Comparison of ENCODE assay signal across 19 cellular contexts in the genomic region with DNA sequence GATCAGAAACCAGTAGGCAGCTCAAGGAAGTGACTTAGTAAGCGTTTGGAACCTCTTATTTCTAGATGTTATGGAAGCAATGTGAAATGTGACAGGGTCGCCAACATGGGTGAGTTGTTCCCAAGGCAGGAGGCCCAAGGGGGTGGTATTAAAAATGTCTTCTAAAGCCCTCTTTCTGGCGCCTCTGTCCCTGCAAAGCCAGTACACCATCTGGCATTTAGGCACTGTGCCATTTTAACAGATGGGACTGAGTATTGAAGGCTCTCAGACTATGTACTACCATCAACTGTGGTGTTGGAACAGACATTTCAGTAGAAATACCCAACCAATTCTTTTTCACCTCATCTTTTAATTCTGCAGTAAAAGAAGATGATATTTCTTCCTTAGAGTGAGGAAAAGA.
DNase-seq lines count a peak whose midpoint lies in the region; ATAC-seq and TF ChIP-seq lines count a peak whose summit lies in the region.
"Had no signal": no experiment of that assay in that cellular context is flagged by ENCODE, and none has a peak within 500 bp of the region (broad histone marks: within the 10 kb centered on the region; RNA-seq: fewer than 3 reads in every experiment).

No MANE protein-coding gene starts in this region.

- H3K79me1 ChIP-seq in IMR-90 (ENCODE audit: low read depth in 1 of 2, low read length in 2 of 2): no peaks in the 10 kb centered on the region

- ATAC-seq in IMR-90 (ENCODE audit: low read depth) (peak; percentile 37; the same call in 1 of the 2 replicates), HG02571 (IDR thresholded peaks at IDR 0.05; ENCODE audit: unreplicated experiment) (no peak)
- ATAC-seq: right lobe of liver had no signal

- no peak overlapping the region for H2BK15ac ChIP-seq in IMR-90 (ENCODE audit: low read depth, low read length)

- no peak overlapping the region for H2BK5ac ChIP-seq in IMR-90 (ENCODE audit: low read depth, low read length, poor library complexity, severe bottlenecking)

- WGBS in IMR-90 (ENCODE audit: extremely low coverage in 2 of 2, insufficient read length in 1 of 2), 2 experiments: no CpG with 5 or more reads among the region's 3 CpGs

- TF ChIP-seq POLR2A in IMR-90 (IDR thresholded peaks at IDR 0.05; ENCODE audit: low read depth, low read length): no peak

- H4K5ac ChIP-seq in IMR-90 (ENCODE audit: low read depth, low read length): no peak overlapping the region

- TF ChIP-seq CTCF in AG10803 (conservative IDR thresholded peaks at IDR 0.05; ENCODE audit: low read length) (no peak), IMR-90 (conservative IDR thresholded peaks at IDR 0.05; ENCODE audit: low read depth, low read length) (no peak), foreskin fibroblast (IDR thresholded peaks at IDR 0.05; ENCODE audit: low read depth, low read length) (no peak), colonic mucosa (IDR thresholded peaks at IDR 0.05) (no peak)

- no peaks in the 10 kb centered on the region for H3K9me3 ChIP-seq in IMR-90 (ENCODE audit: control insufficient read depth, insufficient read depth, low read length)
- H3K9me3 ChIP-seq in colonic mucosa: no peaks in the 10 kb centered on the region
- H3K9me3 ChIP-seq: Peyer's patch, right lobe of liver, stomach had no signal

- H2AFZ ChIP-seq in IMR-90 (replicated peaks; ENCODE audit: low read length, poor library complexity): no peak overlapping the region

- no peak overlapping the region for H3K14ac ChIP-seq in IMR-90 (replicated peaks; ENCODE audit: low read depth, low read length)

- CTCF ChIA-PET in IMR-90 (lab: Yijun Ruan, JAX): no interaction called here

- H3K4me2 ChIP-seq in IMR-90 (ENCODE audit: low read depth, low read length): no peak overlapping the region

- dilution Hi-C loops in IMR-90 (cut with HindIII; ENCODE audit: low sequenced_read_pairs, unreplicated experiment): no loop called here

- H4K8ac ChIP-seq in IMR-90 (ENCODE audit: low read depth in 2 of 2, low read length in 2 of 2): no peak overlapping the region

- H3K27me3 ChIP-seq in IMR-90 (ENCODE audit: control insufficient read depth, insufficient read depth, low read length) (no peaks in the 10 kb centered on the region), colonic mucosa (no peaks in the 10 kb centered on the region)
- H3K27me3 ChIP-seq: Peyer's patch, right lobe of liver, stomach had no signal

- no peaks in the 10 kb centered on the region for H3K9me1 ChIP-seq in IMR-90 (ENCODE audit: insufficient read depth, low read length)

- no TSS peak for BruUV-seq in IMR-90 (replicated peaks; lab: Mats Ljungman, UMichigan)

- DNase-seq in AG10803 (ENCODE audit: low read depth) (peak; percentile 72), IMR-90 (peak; percentile 23), RPMI7951 (ENCODE audit: low read depth) (peak; percentile 53), foreskin fibroblast (peak; percentile 33 to 72), colonic mucosa (no peak), glomerular visceral epithelial cell (ENCODE audit: extremely low spot score) (no peak), NCI-H2196 treated with DMSO at 0.1 percent for 48 hours (lab: John Stamatoyannopoulos, UW; ENCODE audit: unreplicated experiment) (no peak)
- DNase-seq: activated CD4-positive, alpha-beta T cell treated with anti-CD3 and anti-CD28 coated beads for 48 hours; activated CD8-positive, alpha-beta memory T cell treated with anti-CD3 and anti-CD28 coated beads, Interleukin-2, amount 50 U/mL, for 4 hours; activated gamma-delta T cell; cortex of kidney; GOT3; NCI-H187 treated with DMSO at 0.1 percent for 48 hours; nucleus accumbens; Peyer's patch; right lobe of liver; stimulated activated CD4-positive, alpha-beta T cell treated with anti-CD3 and anti-CD28 coated beads, Interleukin-1b, Interleukin-23, amount 100 ng/mL, for 48 hours; stomach had no signal

- H2AK5ac ChIP-seq in IMR-90 (ENCODE audit: low read depth, low read length): no peak overlapping the region

- H3K9ac ChIP-seq in IMR-90 (ENCODE audit: low read depth, low read length): no peak overlapping the region
- H3K9ac ChIP-seq in colonic mucosa (ENCODE audit: low read depth in 2 of 2, low read length in 2 of 2): no peak overlapping the region

- no peak overlapping the region for H3K23ac ChIP-seq in IMR-90 (ENCODE audit: low read depth, low read length)

- in situ Hi-C loops in IMR-90 (cut with MboI; ENCODE audit: low sequenced_read_pairs): no loop called here

- H3K36me3 ChIP-seq in IMR-90 (ENCODE audit: control insufficient read depth, insufficient read depth, low read length): no peaks in the 10 kb centered on the region
- no peaks in the 10 kb centered on the region for H3K36me3 ChIP-seq in colonic mucosa
- H3K36me3 ChIP-seq: Peyer's patch, right lobe of liver, stomach had no signal

- POLR2A ChIA-PET in IMR-90 (lab: Charles Lee; ENCODE audit: unreplicated experiment): no interaction called here

- H2AK9ac ChIP-seq in IMR-90 (replicated peaks; ENCODE audit: low read depth, low read length, poor library complexity): no peak overlapping the region

- H3K18ac ChIP-seq in IMR-90 (ENCODE audit: low read depth, low read length): no peak overlapping the region

- H2BK120ac ChIP-seq in IMR-90 (ENCODE audit: low read depth, low read length): no peak overlapping the region

- no peak overlapping the region for H4K91ac ChIP-seq in IMR-90 (ENCODE audit: insufficient read depth, low read depth, low read length)

- no peak for TF ChIP-seq RAD21 in IMR-90 (IDR thresholded peaks at IDR 0.05; ENCODE audit: low read length)

- no peaks in the 10 kb centered on the region for H3K4me1 ChIP-seq in IMR-90 (ENCODE audit: control insufficient read depth, insufficient read depth, low read length)
- no peaks in the 10 kb centered on the region for H3K4me1 ChIP-seq in colonic mucosa
- H3K4me1 ChIP-seq: Peyer's patch, right lobe of liver, stomach had no signal

- H4K20me1 ChIP-seq in IMR-90 (ENCODE audit: insufficient read depth, low read length): no peaks in the 10 kb centered on the region

- no peak overlapping the region for H3K4ac ChIP-seq in IMR-90 (ENCODE audit: low read depth, low read length)

- intact Hi-C loops in IMR-90 (cut with micrococcal nuclease): no loop called here
- intact Hi-C loops in colonic mucosa (cut with DNase I): no loop called here

- H3K56ac ChIP-seq in IMR-90 (ENCODE audit: extremely low read depth, insufficient read depth, low read length): no peak overlapping the region

- H3K27ac ChIP-seq in IMR-90 (ENCODE audit: insufficient read depth, low read length) (no peak overlapping the region), colonic mucosa (no peak overlapping the region)
- H3K27ac ChIP-seq: Peyer's patch, right lobe of liver, stomach had no signal

- H2BK20ac ChIP-seq in IMR-90 (ENCODE audit: low read depth, low read length): no peak overlapping the region

- no peak overlapping the region for H3K4me3 ChIP-seq in AG10803 (ENCODE audit: low read length)
- no peak overlapping the region for H3K4me3 ChIP-seq in IMR-90 (ENCODE audit: insufficient read depth, low read depth, low read length)
- H3K4me3 ChIP-seq in foreskin fibroblast (ENCODE audit: low read depth in 1 of 2, low read length in 2 of 2): no peak overlapping the region
- H3K4me3 ChIP-seq in colonic mucosa: no peak overlapping the region
- H3K4me3 ChIP-seq: Peyer's patch, right lobe of liver, stomach had no signal

TF ChIP-seq in IMR-90, 13 proteins besides CTCF, POLR2A, EP300 and RAD21:
- TF ChIP-seq FOS (IDR thresholded peaks at IDR 0.05; ENCODE audit: low read depth, low read length) (no peak), BHLHE40 (IDR thresholded peaks at IDR 0.05; ENCODE audit: low read depth, low read length) (no peak), ELK1 (IDR thresholded peaks at IDR 0.05; ENCODE audit: borderline replicate concordance, low read depth, low read length) (no peak), RCOR1 (IDR thresholded peaks at IDR 0.05; ENCODE audit: insufficient replicate concordance, low read length) (no peak), CEBPB (IDR thresholded peaks at IDR 0.05; ENCODE audit: low read depth, low read length) (no peak), SMC3 (IDR thresholded peaks at IDR 0.05; ENCODE audit: low read depth, low read length) (no peak), CHD1 (IDR thresholded peaks at IDR 0.05; ENCODE audit: low read depth, low read length) (no peak), USF2 (IDR thresholded peaks at IDR 0.05; ENCODE audit: low read depth, low read length) (no peak), NFE2L2 (IDR thresholded peaks at IDR 0.05; ENCODE audit: low read depth, low read length) (no peak), MAFK (IDR thresholded peaks at IDR 0.05; ENCODE audit: low read depth, low read length) (no peak)
TF ChIP-seq in IMR-90: peak in this region for 0.

Comparison
In these comparisons a context has a peak if more than half of its experiments do, and no peak if none do; other contexts are left out.
1. DNase-seq: peak in AG10803 (single experiment), IMR-90 (single experiment), RPMI7951 (single experiment) and foreskin fibroblast (2 of 2); none in colonic mucosa (single experiment), glomerular visceral epithelial cell (single experiment) and NCI-H2196 treated with DMSO at 0.1 percent for 48 hours (single experiment).